In genomic region chr5:149063017-149063687, GRCh38 we compare ENCODE assay signal across 9 cellular contexts. TPM values are rescaled to one million over a fixed set of nuclear protein-coding genes. Genes with fewer than 3 reads are reported as not detected.
DNase-seq lines count a peak whose midpoint lies in the region; ATAC-seq lines count a peak whose summit lies in the region.
"Had no signal": no experiment of that assay in that cellular context is flagged by ENCODE, and none has a peak within 500 bp of the region (broad histone marks: within the 10 kb centered on the region; RNA-seq: fewer than 3 reads in every experiment).

Gene SH3TC2, minus strand, starts transcription at chr5:149063062. Its CDS starts 40 bp downstream, at chr5:149063022.

- no peaks in the 10 kb centered on the region for H3K27me3 ChIP-seq in right cardiac atrium (ENCODE audit: control insufficient read depth, insufficient read depth)

- peak; percentile 88 to 91 for ATAC-seq in right cardiac atrium
- ATAC-seq in activated naive CD8-positive, alpha-beta T cell treated with anti-CD3 and anti-CD28 coated beads, Interleukin-2, amount 50 U/mL, for 24 hours: no peak
- ATAC-seq in HG03025 (IDR thresholded peaks at IDR 0.05; ENCODE audit: low FRiP score, unreplicated experiment): no peak

- H3K4me3 Mint-ChIP-seq in activated naive CD8-positive, alpha-beta T cell treated with anti-CD3 and anti-CD28 coated beads, Interleukin-2, amount 50 U/mL, for 24 hours: no peak within 1 kb of the TSS

- peaks cover 29% of the 10 kb centered on the region for H3K4me1 ChIP-seq in right cardiac atrium (ENCODE audit: control insufficient read depth, insufficient read depth, low read length)

- H3K27me3 Mint-ChIP-seq in activated naive CD8-positive, alpha-beta T cell treated with anti-CD3 and anti-CD28 coated beads, Interleukin-2, amount 50 U/mL, for 24 hours: no peaks in the 10 kb centered on the region

- WGBS in right cardiac atrium: 9% methylated on average over 9 of the region's 9 CpGs

- H3K9me3 Mint-ChIP-seq in activated naive CD8-positive, alpha-beta T cell treated with anti-CD3 and anti-CD28 coated beads, Interleukin-2, amount 50 U/mL, for 24 hours: peaks cover 5% of the 10 kb centered on the region

- no peak within 1 kb of the TSS for H3K27ac Mint-ChIP-seq in activated naive CD8-positive, alpha-beta T cell treated with anti-CD3 and anti-CD28 coated beads, Interleukin-2, amount 50 U/mL, for 24 hours

- no peaks in the 10 kb centered on the region for H3K4me1 Mint-ChIP-seq in activated naive CD8-positive, alpha-beta T cell treated with anti-CD3 and anti-CD28 coated beads, Interleukin-2, amount 50 U/mL, for 24 hours

- DNase-seq in GM04503 (ENCODE audit: low read depth) (peak; percentile 55), astrocyte of the hippocampus (ENCODE audit: low read depth, low spot score) (peak; percentile 68), right cardiac atrium (peak; percentile 57 to 86 (median 85)), retina (peak; percentile 65), DMS79 treated with DMSO at 0.1 percent for 48 hours (lab: John Stamatoyannopoulos, UW) (no peak), activated T-cell treated with anti-CD3 and anti-CD28 coated beads for 4 hours (no peak)
- no peak for DNase-seq in activated naive CD8-positive, alpha-beta T cell treated with anti-CD3 and anti-CD28 coated beads, Interleukin-2, amount 50 U/mL, for 24 hours

- peak within 1 kb of the TSS; percentile 86 for H3K27ac ChIP-seq in right cardiac atrium (ENCODE audit: low read length)
- H3K27ac ChIP-seq: SK-N-MC had no signal

- H3K36me3 Mint-ChIP-seq in activated naive CD8-positive, alpha-beta T cell treated with anti-CD3 and anti-CD28 coated beads, Interleukin-2, amount 50 U/mL, for 24 hours (ENCODE audit: low read depth): no peaks in the 10 kb centered on the region

- no peak within 1 kb of the TSS for H3K4me3 ChIP-seq in right cardiac atrium (ENCODE audit: low read length)
- H3K4me3 ChIP-seq: SK-N-MC had no signal

- no peaks in the 10 kb centered on the region for H3K9me3 ChIP-seq in right cardiac atrium (ENCODE audit: control insufficient read depth, low read length)

- intact Hi-C loops in right cardiac atrium (cut with DNase I): no loop called here

RNA-seq across cellular contexts. Expression of gene SH3TC2, which starts in this region (rescaled TPM):
- total RNA-seq in right cardiac atrium: 10 to 100 TPM in 3 of 4 donors, 1 to 10 TPM in 1; 6.7 to 17.9 (median 14.7) TPM
- polyA plus RNA-seq in right cardiac atrium: 4.9 TPM

Comparison
In these comparisons a context has a peak if more than half of its experiments do, and no peak if none do; other contexts are left out.
1. DNase-seq: peak in GM04503 (single experiment), astrocyte of the hippocampus (single experiment), right cardiac atrium (3 of 3) and retina (single experiment); none in activated naive CD8-positive, alpha-beta T cell treated with anti-CD3 and anti-CD28 coated beads, Interleukin-2, amount 50 U/mL, for 24 hours (single experiment), DMS79 treated with DMSO at 0.1 percent for 48 hours (single experiment) and activated T-cell treated with anti-CD3 and anti-CD28 coated beads for 4 hours (single experiment).
2. ATAC-seq: peak in right cardiac atrium (2 of 2); none in activated naive CD8-positive, alpha-beta T cell treated with anti-CD3 and anti-CD28 coated beads, Interleukin-2, amount 50 U/mL, for 24 hours (single experiment) and HG03025 (single experiment).